ENCODE assay signal across 15 cellular contexts in genomic region chr2:38742797-38743559, GRCh38. TPM values are rescaled to one million over a fixed set of nuclear protein-coding genes. Genes with fewer than 3 reads are reported as not detected.
DNase-seq lines count a peak whose midpoint lies in the region; ATAC-seq, FAIRE-seq and TF ChIP-seq lines count a peak whose summit lies in the region.
"Had no signal": no experiment of that assay in that cellular context is flagged by ENCODE, and none has a peak within 500 bp of the region (broad histone marks: within the 10 kb centered on the region; RNA-seq: fewer than 3 reads in every experiment).

No MANE protein-coding gene starts in this region.

- H3K36me3 Mint-ChIP-seq in activated CD8-positive, alpha-beta T cell treated with anti-CD3 and anti-CD28 coated beads for 36 hours (ENCODE audit: low read depth), result peaks cover 85% of the 10 kb centered on the region
- H3K36me3 Mint-ChIP-seq in memory B cell, result peaks cover 29% of the 10 kb centered on the region

- no peak for TF ChIP-seq CTCF in activated CD8-positive, alpha-beta T cell treated with anti-CD3 and anti-CD28 coated beads for 36 hours (IDR thresholded peaks at IDR 0.05)

- peak; percentile 28 for ATAC-seq in activated CD8-positive, alpha-beta T cell treated with anti-CD3 and anti-CD28 coated beads for 36 hours
- ATAC-seq in memory B cell (ENCODE audit: low read depth), result peak; percentile 21

- no peaks in the 10 kb centered on the region for H3K27me3 Mint-ChIP-seq in activated CD8-positive, alpha-beta T cell treated with anti-CD3 and anti-CD28 coated beads for 36 hours
- H3K27me3 Mint-ChIP-seq in memory B cell, result no peaks in the 10 kb centered on the region

- peaks cover 61% of the 10 kb centered on the region for H3K4me1 Mint-ChIP-seq in activated CD8-positive, alpha-beta T cell treated with anti-CD3 and anti-CD28 coated beads for 36 hours (ENCODE audit: low read depth)
- H3K4me1 Mint-ChIP-seq in memory B cell, result peaks cover 20% of the 10 kb centered on the region

- peak; percentile 35 for TF ChIP-seq POLR2A in GM12892 (IDR thresholded peaks at IDR 0.05; ENCODE audit: low read depth, low read length)

- DNase-seq in DMS 273 (lab: John Stamatoyannopoulos, UW; ENCODE audit: unreplicated experiment) (peak; percentile 42), DMS 273 treated with DMSO at 0.1 percent for 48 hours (lab: John Stamatoyannopoulos, UW) (no peak), GM12892 (ENCODE audit: insufficient read length) (no peak), memory B cell (ENCODE audit: low spot score in 2 of 2) (no peak), NCI-H2029 (lab: John Stamatoyannopoulos, UW) (no peak), G401 (ENCODE audit: low spot score) (no peak), medulla oblongata (ENCODE audit: extremely low spot score) (no peak)
- no peak for DNase-seq in activated CD8-positive, alpha-beta T cell treated with anti-CD3 and anti-CD28 coated beads for 36 hours
- DNase-seq: NCI-H1105; NCI-H345; nephron progenitor cell; right lobe of liver; stimulated activated CD4-positive, alpha-beta T cell treated with anti-CD3 and anti-CD28 coated beads, Interleukin-4, amount 100 ng/mL, for 1 hour had no signal

- FAIRE-seq in GM12892 (lab: Jason Lieb, UNC), result no peak
- FAIRE-seq: urothelium cell line had no signal

- intact Hi-C loops in activated CD8-positive, alpha-beta T cell treated with anti-CD3 and anti-CD28 coated beads for 36 hours (cut with micrococcal nuclease), result loop anchor here (5.0 to 10.0 kb wide), 2 partner anchors 206 to 428 kb away; no protein-coding TSS in a partner anchor

- in situ Hi-C loops in G401 (cut with HindIII; ENCODE audit: low sequenced_read_pairs), result no loop called here

- H3K27ac Mint-ChIP-seq in activated CD8-positive, alpha-beta T cell treated with anti-CD3 and anti-CD28 coated beads for 36 hours, result peak overlapping the region; percentile 75
- peak overlapping the region; percentile 38 for H3K27ac Mint-ChIP-seq in memory B cell

- POLR2A ChIA-PET in activated CD8-positive, alpha-beta T cell treated with anti-CD3 and anti-CD28 coated beads for 36 hours (lab: Charles Lee), result interaction anchor here (0.7 to 12.8 kb wide), 23 partner anchors 8 to 368 kb away, joined by 3 to 209 read pairs (median 4); partner anchors contain the start of genes GALM, HNRNPLL and SRSF7

- CTCF ChIA-PET in activated CD8-positive, alpha-beta T cell treated with anti-CD3 and anti-CD28 coated beads for 36 hours (lab: Charles Lee), result interaction anchor here (0.7 to 8.3 kb wide), 11 partner anchors 8 to 208 kb away, joined by 3 to 95 read pairs (median 4); partner anchors contain the start of gene HNRNPLL

- peaks cover 2% of the 10 kb centered on the region for H3K9me3 Mint-ChIP-seq in activated CD8-positive, alpha-beta T cell treated with anti-CD3 and anti-CD28 coated beads for 36 hours
- no peaks in the 10 kb centered on the region for H3K9me3 Mint-ChIP-seq in memory B cell
- H3K9me3 Mint-ChIP-seq: activated T-helper 1 cell treated with anti-CD3 and anti-CD28 coated beads, Interleukin-12 subunit alpha, Interleukin-12 subunit beta, Interleukin-2, Interleukin-4 antibody, amounts not matched to agents 30 ng/mL and 10 ng/mL and 1 ng/mL, durations not matched to agents 14 hours and 24 hours and 36 hours had no signal

- no peak overlapping the region for H3K4me3 Mint-ChIP-seq in activated CD8-positive, alpha-beta T cell treated with anti-CD3 and anti-CD28 coated beads for 36 hours
- H3K4me3 Mint-ChIP-seq in memory B cell, result no peak overlapping the region
- H3K4me3 Mint-ChIP-seq: activated T-helper 1 cell treated with anti-CD3 and anti-CD28 coated beads, Interleukin-12 subunit alpha, Interleukin-12 subunit beta, Interleukin-2, Interleukin-4 antibody, amounts not matched to agents 30 ng/mL and 10 ng/mL and 1 ng/mL, durations not matched to agents 14 hours and 24 hours and 36 hours; nephron progenitor cell had no signal

RNA-seq across cellular contexts. Expression of gene SRSF7, which starts 8.2 kb away (rescaled TPM):
- polyA plus RNA-seq in GM12892 (2012; ENCODE audit: missing spikeins), result 274 TPM
- 100 to 1,000 TPM; 320 to 333 TPM for total RNA-seq in activated CD8-positive, alpha-beta T cell treated with anti-CD3 and anti-CD28 coated beads for 36 hours
- 183 and 238 TPM in 2 replicates for total RNA-seq in G401 (2014; rRNA removed; shearing (Covaris generic))

RNA-seq across cellular contexts. Expression of gene GEMIN6, which starts 35.0 kb away (rescaled TPM):
- 26.0 TPM for polyA plus RNA-seq in GM12892 (2012; ENCODE audit: missing spikeins)
- total RNA-seq in activated CD8-positive, alpha-beta T cell treated with anti-CD3 and anti-CD28 coated beads for 36 hours, result 10 to 100 TPM; 30.2 to 33.4 TPM
- total RNA-seq in G401 (2014; rRNA removed; shearing (Covaris generic)), result 18.8 and 22.2 TPM in 2 replicates
